Comparison of ENCODE assay signal across 19 cellular contexts in genomic region chr17:66650490-66650877, GRCh38.
DNase-seq lines count a peak whose midpoint lies in the region; ATAC-seq lines count a peak whose summit lies in the region.
"Had no signal": no experiment of that assay in that cellular context is flagged by ENCODE, and none has a peak within 500 bp of the region (broad histone marks: within the 10 kb centered on the region; RNA-seq: fewer than 3 reads in every experiment).

No MANE protein-coding gene starts in this region.

- H3K9me3 ChIP-seq in naive thymus-derived CD4-positive, alpha-beta T cell (ENCODE audit: control insufficient read depth in 2 of 3, low read length in 3 of 3) = no peaks in the 10 kb centered on the region
- H3K9me3 ChIP-seq in mesenchymal stem cell (ENCODE audit: control insufficient read depth, low read length) = no peaks in the 10 kb centered on the region
- H3K9me3 ChIP-seq: Caco-2 had no signal

- peaks cover 13% of the 10 kb centered on the region for H3K79me1 ChIP-seq in mesenchymal stem cell (replicated peaks; ENCODE audit: low read length, poor library complexity, severe bottlenecking)

- H3K4me3 Mint-ChIP-seq in stimulated activated naive CD8-positive, alpha-beta T cell treated with anti-CD3 and anti-CD28 coated beads, Interleukin-15, Interleukin-2, amounts not matched to agents 100 ng/mL and 50 ng/mL, for 24 hours = peak overlapping the region; percentile 54
- no peak overlapping the region for H3K4me3 Mint-ChIP-seq in stimulated activated naive CD8-positive, alpha-beta T cell treated with anti-CD3 and anti-CD28 coated beads, Interleukin-15, amount 100 ng/mL, for 72 hours
- no peak overlapping the region for H3K4me3 Mint-ChIP-seq in T-helper 2 cell treated with Interferon-gamma antibody and Interleukin-4, amounts not matched to agents 5 μg/mL and 100 μg/mL, for 36 hours
- peak overlapping the region in 1 of 10 donors; percentile 2 for H3K4me3 Mint-ChIP-seq in naive thymus-derived CD4-positive, alpha-beta T cell
- H3K4me3 Mint-ChIP-seq: HFFc6 had no signal

- H3K9ac ChIP-seq in mesenchymal stem cell (ENCODE audit: low read length) = no peak overlapping the region

- peaks cover 78% of the 10 kb centered on the region for H3K36me3 Mint-ChIP-seq in stimulated activated naive CD8-positive, alpha-beta T cell treated with anti-CD3 and anti-CD28 coated beads, Interleukin-15, Interleukin-2, amounts not matched to agents 100 ng/mL and 50 ng/mL, for 24 hours (ENCODE audit: low read depth)
- H3K36me3 Mint-ChIP-seq in T-helper 2 cell treated with Interferon-gamma antibody and Interleukin-4, amounts not matched to agents 5 μg/mL and 100 μg/mL, for 36 hours (ENCODE audit: low read depth) = peaks cover 46% of the 10 kb centered on the region
- peaks cover 38 to 70% (median 52%) of the 10 kb centered on the region in 5 donors for H3K36me3 Mint-ChIP-seq in naive thymus-derived CD4-positive, alpha-beta T cell

- peaks cover 0 to 62% (median 5%) of the 10 kb centered on the region in 3 experiments for H3K36me3 ChIP-seq in naive thymus-derived CD4-positive, alpha-beta T cell (ENCODE audit: control insufficient read depth in 2 of 3, insufficient read depth in 3 of 3, low read length in 3 of 3)
- peaks cover 16 to 27% of the 10 kb centered on the region in 2 experiments for H3K36me3 ChIP-seq in mesenchymal stem cell (ENCODE audit: control insufficient read depth in 1 of 2, insufficient read depth in 2 of 2, low read depth in 1 of 2, low read length in 2 of 2)

- no peak overlapping the region for H4K91ac ChIP-seq in mesenchymal stem cell (ENCODE audit: low read length)

- no peak overlapping the region for H3K4me3 ChIP-seq in naive thymus-derived CD4-positive, alpha-beta T cell (ENCODE audit: low read length)
- no peak overlapping the region for H3K4me3 ChIP-seq in mesenchymal stem cell (ENCODE audit: insufficient read depth in 1 of 2, low read depth in 1 of 2, low read length in 2 of 2)

- H2BK15ac ChIP-seq in mesenchymal stem cell (ENCODE audit: low read depth, poor library complexity, severe bottlenecking) = no peak overlapping the region

- no peaks in the 10 kb centered on the region for H3K27me3 ChIP-seq in naive thymus-derived CD4-positive, alpha-beta T cell (ENCODE audit: control insufficient read depth in 2 of 2, insufficient read depth in 2 of 2, low read length in 2 of 2)
- H3K27me3 ChIP-seq in mesenchymal stem cell (ENCODE audit: control insufficient read depth in 1 of 2, insufficient read depth in 1 of 2, low read length in 2 of 2) = no peaks in the 10 kb centered on the region

- no peak overlapping the region for H3K4ac ChIP-seq in mesenchymal stem cell (ENCODE audit: low read depth in 1 of 2, low read length in 2 of 2)

- intact Hi-C loops in naive thymus-derived CD4-positive, alpha-beta T cell (cut with micrococcal nuclease) = no loop called here

- no peak overlapping the region for H3K14ac ChIP-seq in mesenchymal stem cell (ENCODE audit: low read length in 2 of 2)

- H3K4me1 Mint-ChIP-seq in stimulated activated naive CD8-positive, alpha-beta T cell treated with anti-CD3 and anti-CD28 coated beads, Interleukin-15, Interleukin-2, amounts not matched to agents 100 ng/mL and 50 ng/mL, for 24 hours (ENCODE audit: low read depth) = peaks cover 54% of the 10 kb centered on the region
- H3K4me1 Mint-ChIP-seq in stimulated activated naive CD8-positive, alpha-beta T cell treated with anti-CD3 and anti-CD28 coated beads, Interleukin-15, amount 100 ng/mL, for 72 hours = peaks cover 43% of the 10 kb centered on the region
- peaks cover 32% of the 10 kb centered on the region for H3K4me1 Mint-ChIP-seq in T-helper 2 cell treated with Interferon-gamma antibody and Interleukin-4, amounts not matched to agents 5 μg/mL and 100 μg/mL, for 36 hours (ENCODE audit: low read depth)
- peaks cover 30 to 71% (median 50%) of the 10 kb centered on the region in 7 donors for H3K4me1 Mint-ChIP-seq in naive thymus-derived CD4-positive, alpha-beta T cell

- H2AFZ ChIP-seq in mesenchymal stem cell (ENCODE audit: low read depth, low read length) = no peak overlapping the region

- DNase-seq in stimulated activated naive CD8-positive, alpha-beta T cell treated with anti-CD3 and anti-CD28 coated beads, Interleukin-15, amount 100 ng/mL, for 72 hours = no peak
- no peak for DNase-seq in T-helper 2 cell treated with Interferon-gamma antibody and Interleukin-4, amounts not matched to agents 5 μg/mL and 100 μg/mL, for 36 hours (ENCODE audit: low spot score)
- DNase-seq in naive thymus-derived CD4-positive, alpha-beta T cell = no peak
- DNase-seq in iPS-NIHi7 (ENCODE audit: extremely low spot score) (no peak), mesenchymal stem cell (no peak), cortex of kidney (lab: John Stamatoyannopoulos, UW) (no peak)
- DNase-seq: ACHN, AML-193, Caco-2, GDM1, H7, HFFc6, KG1, NCI-H1694 treated with DMSO at 0.1 percent for 48 hours, NCI-H510A treated with DMSO at 0.1 percent for 48 hours, NCI-H82, SHP77 treated with DMSO at 0.1 percent for 48 hours had no signal

- H3K4me1 ChIP-seq in naive thymus-derived CD4-positive, alpha-beta T cell (ENCODE audit: control insufficient read depth in 2 of 2, insufficient read depth in 2 of 2, low read length in 2 of 2) = no peaks in the 10 kb centered on the region
- peaks cover 4% of the 10 kb centered on the region for H3K4me1 ChIP-seq in mesenchymal stem cell (ENCODE audit: control insufficient read depth, insufficient read depth, low read depth, low read length)

- no peak overlapping the region for H3K4me2 ChIP-seq in mesenchymal stem cell (ENCODE audit: low read length, poor library complexity, severe bottlenecking)

- H3K23ac ChIP-seq in mesenchymal stem cell (ENCODE audit: low read length in 2 of 2) = no peak overlapping the region

- no peaks in the 10 kb centered on the region for H3K27me3 Mint-ChIP-seq in stimulated activated naive CD8-positive, alpha-beta T cell treated with anti-CD3 and anti-CD28 coated beads, Interleukin-15, Interleukin-2, amounts not matched to agents 100 ng/mL and 50 ng/mL, for 24 hours
- no peaks in the 10 kb centered on the region for H3K27me3 Mint-ChIP-seq in stimulated activated naive CD8-positive, alpha-beta T cell treated with anti-CD3 and anti-CD28 coated beads, Interleukin-15, amount 100 ng/mL, for 72 hours
- no peaks in the 10 kb centered on the region for H3K27me3 Mint-ChIP-seq in T-helper 2 cell treated with Interferon-gamma antibody and Interleukin-4, amounts not matched to agents 5 μg/mL and 100 μg/mL, for 36 hours (ENCODE audit: low read depth)
- H3K27me3 Mint-ChIP-seq in naive thymus-derived CD4-positive, alpha-beta T cell = no peaks in the 10 kb centered on the region

- H3K27ac Mint-ChIP-seq in stimulated activated naive CD8-positive, alpha-beta T cell treated with anti-CD3 and anti-CD28 coated beads, Interleukin-15, Interleukin-2, amounts not matched to agents 100 ng/mL and 50 ng/mL, for 24 hours = peak overlapping the region; percentile 83
- H3K27ac Mint-ChIP-seq in stimulated activated naive CD8-positive, alpha-beta T cell treated with anti-CD3 and anti-CD28 coated beads, Interleukin-15, amount 100 ng/mL, for 72 hours = peak overlapping the region in 1 of 2 donors; percentile 49
- peak overlapping the region; percentile 26 for H3K27ac Mint-ChIP-seq in T-helper 2 cell treated with Interferon-gamma antibody and Interleukin-4, amounts not matched to agents 5 μg/mL and 100 μg/mL, for 36 hours
- peak overlapping the region in 5 of 9 donors; percentile 21 to 59 (median 34) for H3K27ac Mint-ChIP-seq in naive thymus-derived CD4-positive, alpha-beta T cell
- H3K27ac Mint-ChIP-seq: HFFc6 had no signal

- H2BK5ac ChIP-seq in mesenchymal stem cell (ENCODE audit: low read depth, low read length, poor library complexity, severe bottlenecking) = no peak overlapping the region

- H3K27ac ChIP-seq in naive thymus-derived CD4-positive, alpha-beta T cell (ENCODE audit: low read depth, low read length) = no peak overlapping the region
- no peak overlapping the region for H3K27ac ChIP-seq in mesenchymal stem cell (ENCODE audit: low read length, poor library complexity, severe bottlenecking)
- H3K27ac ChIP-seq: C4-2B had no signal

- CTCF ChIA-PET in naive thymus-derived CD4-positive, alpha-beta T cell (lab: Charles Lee) = interaction anchor here (0.6 kb wide), 2 partner anchors 33 to 139 kb away, joined by 3 read pairs; no protein-coding TSS in a partner anchor

- no peak overlapping the region for H2BK12ac ChIP-seq in mesenchymal stem cell (ENCODE audit: low read length in 2 of 2)

- no peak for ATAC-seq in stimulated activated naive CD8-positive, alpha-beta T cell treated with anti-CD3 and anti-CD28 coated beads, Interleukin-15, amount 100 ng/mL, for 72 hours
- ATAC-seq in naive thymus-derived CD4-positive, alpha-beta T cell = no peak

- H4K8ac ChIP-seq in mesenchymal stem cell (ENCODE audit: low read length) = no peak overlapping the region

- POLR2A ChIA-PET in naive thymus-derived CD4-positive, alpha-beta T cell (lab: Charles Lee) = interaction anchor here (1.3 kb wide), 1 partner anchor 13 kb away, joined by 3 read pairs; no protein-coding TSS in a partner anchor

- H2BK120ac ChIP-seq in mesenchymal stem cell (ENCODE audit: low read depth, low read length) = no peak overlapping the region

- no peak overlapping the region for H3K18ac ChIP-seq in mesenchymal stem cell (ENCODE audit: low read depth in 1 of 2, low read length in 2 of 2)

- WGBS in mesenchymal stem cell = 84% methylated on average over 5 of the region's 7 CpGs

- H2AK5ac ChIP-seq in mesenchymal stem cell (ENCODE audit: low read length, severe bottlenecking) = no peak overlapping the region

- no peaks in the 10 kb centered on the region for H3K9me3 Mint-ChIP-seq in stimulated activated naive CD8-positive, alpha-beta T cell treated with anti-CD3 and anti-CD28 coated beads, Interleukin-15, Interleukin-2, amounts not matched to agents 100 ng/mL and 50 ng/mL, for 24 hours
- no peaks in the 10 kb centered on the region for H3K9me3 Mint-ChIP-seq in stimulated activated naive CD8-positive, alpha-beta T cell treated with anti-CD3 and anti-CD28 coated beads, Interleukin-15, amount 100 ng/mL, for 72 hours
- H3K9me3 Mint-ChIP-seq in T-helper 2 cell treated with Interferon-gamma antibody and Interleukin-4, amounts not matched to agents 5 μg/mL and 100 μg/mL, for 36 hours = no peaks in the 10 kb centered on the region
- H3K9me3 Mint-ChIP-seq in naive thymus-derived CD4-positive, alpha-beta T cell = peaks cover 0 to 5% (median 0%) of the 10 kb centered on the region in 11 donors
- H3K9me3 Mint-ChIP-seq: HFFc6 had no signal
